Comparison of ENCODE assay signal across 16 cellular contexts in the genomic region with DNA sequence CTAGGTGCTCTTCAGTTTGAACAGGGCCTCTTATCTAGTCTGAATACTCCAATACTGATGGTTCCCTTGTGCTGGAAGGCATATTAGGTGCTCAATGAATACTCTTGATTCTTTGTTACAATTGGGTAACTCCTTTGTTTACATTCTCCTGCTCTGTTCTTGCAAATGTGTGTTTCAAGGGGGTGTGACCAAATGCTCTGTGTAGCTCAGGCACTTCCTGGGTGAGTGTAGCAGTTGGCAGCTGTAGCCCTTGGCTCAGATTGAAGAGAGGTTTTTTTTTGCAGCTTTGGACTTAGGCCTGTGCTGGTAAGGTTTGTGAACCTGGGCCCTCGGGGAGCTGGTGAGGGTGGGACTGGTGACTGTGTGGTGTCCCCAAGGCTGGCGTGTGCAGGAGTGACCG. TPM values are rescaled to one million over a fixed set of nuclear protein-coding genes. Genes with fewer than 3 reads are reported as not detected.
DNase-seq lines count a peak whose midpoint lies in the region; ATAC-seq and TF ChIP-seq lines count a peak whose summit lies in the region.
"Had no signal": no experiment of that assay in that cellular context is flagged by ENCODE, and none has a peak within 500 bp of the region (broad histone marks: within the 10 kb centered on the region; RNA-seq: fewer than 3 reads in every experiment).

No MANE protein-coding gene starts in this region.

- no peaks in the 10 kb centered on the region for H3K9me3 ChIP-seq in liver (ENCODE audit: control insufficient read depth in 4 of 4, low read length in 3 of 4)

- ATAC-seq in central memory CD8-positive, alpha-beta T cell (replicated peaks; ENCODE audit: extremely low read depth, poor library complexity, severe bottlenecking) = no peak
- ATAC-seq: activated CD8-positive, alpha-beta memory T cell treated with anti-CD3 and anti-CD28 coated beads, Interleukin-2, amount 10 ng/mL, durations not matched to agents 7 days and 5 days; GM12878 had no signal

- whole genome bisulfite sequencing in liver = 26% methylated on average over 3 of the region's 3 CpGs

- H3K9me3 Mint-ChIP-seq in central memory CD8-positive, alpha-beta T cell = no peaks in the 10 kb centered on the region
- H3K9me3 Mint-ChIP-seq: CD4-positive, alpha-beta T cell had no signal

- H3K4me1 Mint-ChIP-seq in central memory CD8-positive, alpha-beta T cell = peaks cover 22% of the 10 kb centered on the region

- H3K27me3 ChIP-seq in liver (ENCODE audit: control insufficient read depth in 4 of 4, insufficient read depth in 4 of 4, low read length in 3 of 4) = no peaks in the 10 kb centered on the region

- peak overlapping the region; percentile 22 for H3K27ac Mint-ChIP-seq in central memory CD8-positive, alpha-beta T cell (ENCODE audit: low read depth)
- H3K27ac Mint-ChIP-seq: activated CD8-positive, alpha-beta memory T cell treated with anti-CD3 and anti-CD28 coated beads, Interleukin-2, amount 10 ng/mL, durations not matched to agents 7 days and 5 days; CD4-positive, alpha-beta T cell had no signal

- H3K36me3 ChIP-seq in liver (ENCODE audit: control insufficient read depth in 4 of 4, insufficient read depth in 3 of 4, low read depth in 1 of 4, low read length in 3 of 4) = peaks cover 0 to 8% (median 6%) of the 10 kb centered on the region in 4 donors

- peaks cover 22% of the 10 kb centered on the region for H3K36me3 Mint-ChIP-seq in central memory CD8-positive, alpha-beta T cell (ENCODE audit: insufficient read depth)

- DNase-seq in AG10803 (ENCODE audit: low read depth) (peak; percentile 87), M059J (ENCODE audit: low read depth) (peak; percentile 33), NCI-H510A treated with DMSO at 0.1 percent for 48 hours (lab: John Stamatoyannopoulos, UW) (no peak), DMS114 treated with DMSO at 0.1 percent for 48 hours (lab: John Stamatoyannopoulos, UW; ENCODE audit: unreplicated experiment) (no peak), hippocampal formation (lab: John Stamatoyannopoulos, UW) (no peak), mesenteric fat pad (ENCODE audit: low spot score) (no peak)
- no peak for DNase-seq in central memory CD8-positive, alpha-beta T cell (ENCODE audit: low spot score in 2 of 2)
- DNase-seq: activated CD8-positive, alpha-beta memory T cell treated with anti-CD3 and anti-CD28 coated beads, Interleukin-2, amount 10 ng/mL, durations not matched to agents 7 days and 5 days; aorta; CD4-positive, alpha-beta T cell; NCI-H146; stimulated activated CD4-positive, alpha-beta T cell treated with anti-CD3 and anti-CD28 coated beads, Interleukin-4, amount 100 ng/mL, for 24 hours; T-helper 9 cell had no signal

- peaks cover 10 to 19% (median 13%) of the 10 kb centered on the region in 4 donors for H3K4me1 ChIP-seq in liver (ENCODE audit: control insufficient read depth in 4 of 4, insufficient read depth in 4 of 4, low read length in 3 of 4)

- H3K27me3 Mint-ChIP-seq in central memory CD8-positive, alpha-beta T cell = no peaks in the 10 kb centered on the region
- H3K27me3 Mint-ChIP-seq: activated CD8-positive, alpha-beta memory T cell treated with anti-CD3 and anti-CD28 coated beads, Interleukin-2, amount 10 ng/mL, durations not matched to agents 7 days and 5 days; CD4-positive, alpha-beta T cell had no signal

- H3K4me3 ChIP-seq in AG10803 (ENCODE audit: low read length) (no peak overlapping the region), liver (ENCODE audit: low read depth in 1 of 3, low read length in 3 of 3) (no peak overlapping the region)
- H3K4me3 ChIP-seq: GM12878, lung had no signal

- peak overlapping the region; percentile 49 to 53 for H3K27ac ChIP-seq in liver (ENCODE audit: low read depth in 1 of 2, low read length in 2 of 2)

- H3K4me3 Mint-ChIP-seq in central memory CD8-positive, alpha-beta T cell = peak overlapping the region; percentile 54
- H3K4me3 Mint-ChIP-seq: activated CD8-positive, alpha-beta memory T cell treated with anti-CD3 and anti-CD28 coated beads, Interleukin-2, amount 10 ng/mL, durations not matched to agents 7 days and 5 days; CD4-positive, alpha-beta T cell had no signal

- no peak overlapping the region for H3K9ac ChIP-seq in liver (ENCODE audit: low read depth in 1 of 2, low read length in 2 of 2)

- TF ChIP-seq CTCF in AG10803 (conservative IDR thresholded peaks at IDR 0.05; ENCODE audit: low read length) = no peak
- no peak for TF ChIP-seq CTCF in liver (IDR thresholded peaks at IDR 0.05; ENCODE audit: low read depth, low read length, missing input control)

- TF ChIP-seq RAD21 in liver (IDR thresholded peaks at IDR 0.05) = peak; percentile 60 to 61

TF ChIP-seq in liver, 16 proteins besides CTCF, POLR2A, EP300 and RAD21:
- peak; percentile 45 to 72 for TF ChIP-seq EGR1 (IDR thresholded peaks at IDR 0.05; ENCODE audit: low read depth in 2 of 2)
- TF ChIP-seq, protein P1, sequence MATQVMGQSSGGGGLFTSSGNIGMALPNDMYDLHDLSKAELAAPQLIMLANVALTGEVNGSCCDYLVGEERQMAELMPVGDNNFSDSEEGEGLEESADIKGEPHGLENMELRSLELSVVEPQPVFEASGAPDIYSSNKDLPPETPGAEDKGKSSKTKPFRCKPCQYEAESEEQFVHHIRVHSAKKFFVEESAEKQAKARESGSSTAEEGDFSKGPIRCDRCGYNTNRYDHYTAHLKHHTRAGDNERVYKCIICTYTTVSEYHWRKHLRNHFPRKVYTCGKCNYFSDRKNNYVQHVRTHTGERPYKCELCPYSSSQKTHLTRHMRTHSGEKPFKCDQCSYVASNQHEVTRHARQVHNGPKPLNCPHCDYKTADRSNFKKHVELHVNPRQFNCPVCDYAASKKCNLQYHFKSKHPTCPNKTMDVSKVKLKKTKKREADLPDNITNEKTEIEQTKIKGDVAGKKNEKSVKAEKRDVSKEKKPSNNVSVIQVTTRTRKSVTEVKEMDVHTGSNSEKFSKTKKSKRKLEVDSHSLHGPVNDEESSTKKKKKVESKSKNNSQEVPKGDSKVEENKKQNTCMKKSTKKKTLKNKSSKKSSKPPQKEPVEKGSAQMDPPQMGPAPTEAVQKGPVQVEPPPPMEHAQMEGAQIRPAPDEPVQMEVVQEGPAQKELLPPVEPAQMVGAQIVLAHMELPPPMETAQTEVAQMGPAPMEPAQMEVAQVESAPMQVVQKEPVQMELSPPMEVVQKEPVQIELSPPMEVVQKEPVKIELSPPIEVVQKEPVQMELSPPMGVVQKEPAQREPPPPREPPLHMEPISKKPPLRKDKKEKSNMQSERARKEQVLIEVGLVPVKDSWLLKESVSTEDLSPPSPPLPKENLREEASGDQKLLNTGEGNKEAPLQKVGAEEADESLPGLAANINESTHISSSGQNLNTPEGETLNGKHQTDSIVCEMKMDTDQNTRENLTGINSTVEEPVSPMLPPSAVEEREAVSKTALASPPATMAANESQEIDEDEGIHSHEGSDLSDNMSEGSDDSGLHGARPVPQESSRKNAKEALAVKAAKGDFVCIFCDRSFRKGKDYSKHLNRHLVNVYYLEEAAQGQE (IDR thresholded peaks at IDR 0.05) = peak; percentile 75
- TF ChIP-seq FOXA2 (IDR thresholded peaks at IDR 0.05) = peak; percentile 100
- TF ChIP-seq SP1 (IDR thresholded peaks at IDR 0.05) = peak; percentile 96
- TF ChIP-seq TAF1 (conservative IDR thresholded peaks at IDR 0.05) = no peak
- TF ChIP-seq YY1 (IDR thresholded peaks at IDR 0.05) = peak; percentile 79
- TF ChIP-seq RXRA (IDR thresholded peaks at IDR 0.05) = peak; percentile 82 to 95
- no peak for TF ChIP-seq NR2F2 (IDR thresholded peaks at IDR 0.05)
- peak; percentile 70 to 77 for TF ChIP-seq JUND (IDR thresholded peaks at IDR 0.05)
- TF ChIP-seq, protein P2, sequence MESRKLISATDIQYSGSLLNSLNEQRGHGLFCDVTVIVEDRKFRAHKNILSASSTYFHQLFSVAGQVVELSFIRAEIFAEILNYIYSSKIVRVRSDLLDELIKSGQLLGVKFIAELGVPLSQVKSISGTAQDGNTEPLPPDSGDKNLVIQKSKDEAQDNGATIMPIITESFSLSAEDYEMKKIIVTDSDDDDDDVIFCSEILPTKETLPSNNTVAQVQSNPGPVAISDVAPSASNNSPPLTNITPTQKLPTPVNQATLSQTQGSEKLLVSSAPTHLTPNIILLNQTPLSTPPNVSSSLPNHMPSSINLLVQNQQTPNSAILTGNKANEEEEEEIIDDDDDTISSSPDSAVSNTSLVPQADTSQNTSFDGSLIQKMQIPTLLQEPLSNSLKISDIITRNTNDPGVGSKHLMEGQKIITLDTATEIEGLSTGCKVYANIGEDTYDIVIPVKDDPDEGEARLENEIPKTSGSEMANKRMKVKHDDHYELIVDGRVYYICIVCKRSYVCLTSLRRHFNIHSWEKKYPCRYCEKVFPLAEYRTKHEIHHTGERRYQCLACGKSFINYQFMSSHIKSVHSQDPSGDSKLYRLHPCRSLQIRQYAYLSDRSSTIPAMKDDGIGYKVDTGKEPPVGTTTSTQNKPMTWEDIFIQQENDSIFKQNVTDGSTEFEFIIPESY (IDR thresholded peaks at IDR 0.05) = no peak
- peak in 1 of 2 donors; percentile 79 for TF ChIP-seq GABPA (IDR thresholded peaks at IDR 0.05 in 1 of 2, conservative IDR thresholded peaks at IDR 0.05 in 1 of 2)
- peak; percentile 88 for TF ChIP-seq HNF4G (IDR thresholded peaks at IDR 0.05)
- TF ChIP-seq, protein P3, sequence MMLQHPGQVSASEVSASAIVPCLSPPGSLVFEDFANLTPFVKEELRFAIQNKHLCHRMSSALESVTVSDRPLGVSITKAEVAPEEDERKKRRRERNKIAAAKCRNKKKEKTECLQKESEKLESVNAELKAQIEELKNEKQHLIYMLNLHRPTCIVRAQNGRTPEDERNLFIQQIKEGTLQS (IDR thresholded peaks at IDR 0.05) = peak; percentile 66
- TF ChIP-seq, protein P4, sequence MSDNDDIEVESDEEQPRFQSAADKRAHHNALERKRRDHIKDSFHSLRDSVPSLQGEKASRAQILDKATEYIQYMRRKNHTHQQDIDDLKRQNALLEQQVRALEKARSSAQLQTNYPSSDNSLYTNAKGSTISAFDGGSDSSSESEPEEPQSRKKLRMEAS (IDR thresholded peaks at IDR 0.05) = peak; percentile 89
- peak; percentile 97 to 98 for TF ChIP-seq HNF4A (conservative IDR thresholded peaks at IDR 0.05)
- TF ChIP-seq FOXA1 (IDR thresholded peaks at IDR 0.05) = peak; percentile 100

RNA-seq across cellular contexts. Expression of a gene that starts 20.2 kb away (rescaled TPM):
- 13.4 and 24.7 TPM in 2 replicates for total RNA-seq in M059J (2014; rRNA removed; shearing (Covaris generic))
- total RNA-seq in liver = 10 to 100 TPM; 29.8 to 34.6 TPM
- 10 to 100 TPM; 31.5 to 42.2 TPM for polyA plus RNA-seq in liver
- total RNA-seq in mesenteric fat pad = 128 TPM

RNA-seq across cellular contexts. Expression of a gene that starts 36.6 kb away (rescaled TPM):
- total RNA-seq in M059J (2014; rRNA removed; shearing (Covaris generic)) = 0.64 TPM in 1 of 2 replicates, not detected in the other
- total RNA-seq in liver = 10 to 100 TPM; 18.4 to 21.5 TPM
- polyA plus RNA-seq in liver = 10 to 100 TPM; 24.4 to 28.7 TPM
- total RNA-seq in mesenteric fat pad = 19.3 TPM

RNA-seq across cellular contexts. Expression of a gene that starts 55.5 kb away (rescaled TPM):
- total RNA-seq in M059J (2014; rRNA removed; shearing (Covaris generic)) = 27.4 and 32.8 TPM in 2 replicates
- total RNA-seq in liver (10 to 100 TPM; 10.1 to 15.5 TPM), mesenteric fat pad (20.4 TPM)
- 10 to 100 TPM; 10.9 to 11.2 TPM for polyA plus RNA-seq in liver

Comparison
In these comparisons a context has a peak if more than half of its experiments do, and no peak if none do; other contexts are left out.
1. DNase-seq: peak in AG10803 (single experiment) and M059J (single experiment); none in central memory CD8-positive, alpha-beta T cell (0 of 2), NCI-H510A treated with DMSO at 0.1 percent for 48 hours (single experiment), DMS114 treated with DMSO at 0.1 percent for 48 hours (single experiment), hippocampal formation (0 of 2) and mesenteric fat pad (single experiment).
2. RNA of a gene that starts 36.6 kb away (total RNA-seq): 18.4 to 21.5 TPM in liver and 19.3 TPM in mesenteric fat pad (single experiment); 0.64 TPM in M059J; every median in the first group is over 10 times any median in the second.